ENCODE assay signal across 1 cellular context in the genomic region with DNA sequence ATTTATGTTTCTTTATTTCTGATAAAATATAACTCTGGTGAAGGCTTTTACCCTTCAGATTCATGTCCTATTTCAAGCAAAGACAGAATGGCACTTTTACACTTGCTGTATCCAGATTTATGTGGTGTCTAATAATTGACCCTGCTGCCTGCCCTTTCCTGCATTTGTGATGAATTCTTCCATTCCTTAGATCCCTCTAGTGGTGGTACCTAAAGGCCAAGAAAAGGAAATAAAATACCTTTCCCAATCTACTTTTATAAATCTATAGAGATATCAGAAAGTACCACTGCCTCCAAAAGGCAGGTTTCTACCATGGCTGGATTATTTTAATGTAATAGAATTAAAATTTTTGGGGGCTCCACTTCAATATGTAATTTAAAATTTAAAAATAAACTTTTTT.
TF ChIP-seq lines count a peak whose summit lies in the region.

No MANE protein-coding gene starts in this region.

TF ChIP-seq in liver, 16 proteins besides CTCF, POLR2A, EP300 and RAD21:
- TF ChIP-seq FOXA1 (IDR thresholded peaks at IDR 0.05) (no peak), NR2F2 (IDR thresholded peaks at IDR 0.05) (no peak)
